In genomic region chr2:46569061-46569560, GRCh38 we compare ENCODE assay signal across 8 cellular contexts. TPM values are rescaled to one million over a fixed set of nuclear protein-coding genes. Genes with fewer than 3 reads are reported as not detected.
DNase-seq lines count a peak whose midpoint lies in the region; ATAC-seq and TF ChIP-seq lines count a peak whose summit lies in the region.

No MANE protein-coding gene starts in this region.

- H2AFZ ChIP-seq in Loucy (ENCODE audit: low read length) (no peak overlapping the region), fibroblast of lung (ENCODE audit: low read length) (no peak overlapping the region)

- H4K20me1 ChIP-seq in DOHH2 (ENCODE audit: control insufficient read depth, insufficient read depth, low read depth, low read length) (no peaks in the 10 kb centered on the region), Loucy (ENCODE audit: insufficient read depth, low read length, poor library complexity, severe bottlenecking) (no peaks in the 10 kb centered on the region), fibroblast of lung (ENCODE audit: control insufficient read depth, extremely low read depth, insufficient read depth, low read length) (peaks cover 2% of the 10 kb centered on the region)

- H3K9me3 Mint-ChIP-seq in stimulated activated memory B cell treated with anti-CD40 and anti-IgM and Interleukin-4, amounts not matched to agents 10 μg/mL and 1 μg/mL and 100 μg/mL, for 72 hours: no peaks in the 10 kb centered on the region

- peak overlapping the region; percentile 74 for H3K4me3 Mint-ChIP-seq in stimulated activated memory B cell treated with anti-CD40 and anti-IgM and Interleukin-4, amounts not matched to agents 10 μg/mL and 1 μg/mL and 100 μg/mL, for 72 hours

- H3K36me3 Mint-ChIP-seq in stimulated activated memory B cell treated with anti-CD40 and anti-IgM and Interleukin-4, amounts not matched to agents 10 μg/mL and 1 μg/mL and 100 μg/mL, for 72 hours: peaks cover 42% of the 10 kb centered on the region

- peaks cover 100% of the 10 kb centered on the region for H3K4me1 ChIP-seq in DOHH2 (ENCODE audit: control insufficient read depth, low read length)
- peaks cover 31% of the 10 kb centered on the region for H3K4me1 ChIP-seq in Loucy (ENCODE audit: insufficient read depth, low read length, poor library complexity, severe bottlenecking)
- peaks cover 4% of the 10 kb centered on the region for H3K4me1 ChIP-seq in fibroblast of lung (ENCODE audit: control insufficient read depth, extremely low read depth, insufficient read depth, low read length)

- H3K9me2 ChIP-seq in DOHH2 (replicated peaks; ENCODE audit: control insufficient read depth, low read length) (no peaks in the 10 kb centered on the region), Loucy (replicated peaks; ENCODE audit: low read depth, low read length) (no peaks in the 10 kb centered on the region)

- ATAC-seq in GM21515 (IDR thresholded peaks at IDR 0.05; ENCODE audit: unreplicated experiment): peak; percentile 67
- ATAC-seq in stimulated activated memory B cell treated with anti-CD40 and anti-IgM and Interleukin-4, amounts not matched to agents 10 μg/mL and 1 μg/mL and 100 μg/mL, for 72 hours: peak; percentile 93

- H3F3A ChIP-seq in DOHH2 (ENCODE audit: control insufficient read depth, insufficient read depth) (peaks cover 61% of the 10 kb centered on the region), Loucy (ENCODE audit: low read depth) (no peaks in the 10 kb centered on the region)

- DNase-seq in fibroblast of lung (ENCODE audit: low read depth in 2 of 2): peak; percentile 57 to 80
- DNase-seq in GM19238 (ENCODE audit: insufficient read length, low spot score): no peak
- DNase-seq in NCI-H524 treated with DMSO at 0.1 percent for 48 hours (lab: John Stamatoyannopoulos, UW): no peak
- no peak for DNase-seq in NCI-H2081 treated with DMSO at 0.1 percent for 48 hours (lab: John Stamatoyannopoulos, UW)

- H3K27me3 ChIP-seq in DOHH2 (ENCODE audit: control insufficient read depth, low read length) (no peaks in the 10 kb centered on the region), Loucy (ENCODE audit: insufficient read depth, low read length, poor library complexity, severe bottlenecking) (no peaks in the 10 kb centered on the region), fibroblast of lung (ENCODE audit: control insufficient read depth, insufficient read depth, low read length) (no peaks in the 10 kb centered on the region)

- peaks cover 92% of the 10 kb centered on the region for H3K4me1 Mint-ChIP-seq in stimulated activated memory B cell treated with anti-CD40 and anti-IgM and Interleukin-4, amounts not matched to agents 10 μg/mL and 1 μg/mL and 100 μg/mL, for 72 hours

- peak overlapping the region; percentile 73 for H3K4me3 ChIP-seq in DOHH2 (ENCODE audit: low read length)
- H3K4me3 ChIP-seq in Loucy (ENCODE audit: low read length, poor library complexity, severe bottlenecking): no peak overlapping the region
- no peak overlapping the region for H3K4me3 ChIP-seq in fibroblast of lung (replicated peaks in 1 of 4; ENCODE audit: control extremely low read depth in 1 of 4, insufficient read depth in 1 of 4, low read depth in 3 of 4, low read length in 4 of 4)

- H3K27ac ChIP-seq in DOHH2 (ENCODE audit: low read depth, low read length) (peak overlapping the region; percentile 96), fibroblast of lung (ENCODE audit: insufficient read depth, low read length) (no peak overlapping the region)

- no peaks in the 10 kb centered on the region for H3K9me3 ChIP-seq in DOHH2 (ENCODE audit: control insufficient read depth, insufficient read depth, low read length)
- H3K9me3 ChIP-seq in Loucy (ENCODE audit: insufficient read depth, low read depth, low read length): no peaks in the 10 kb centered on the region
- H3K9me3 ChIP-seq in fibroblast of lung (ENCODE audit: control insufficient read depth, insufficient read depth, low read depth, low read length): no peaks in the 10 kb centered on the region

- H3K36me3 ChIP-seq in DOHH2 (ENCODE audit: control insufficient read depth, low read length) (peaks cover 63% of the 10 kb centered on the region), Loucy (ENCODE audit: insufficient read depth, low read length) (no peaks in the 10 kb centered on the region), fibroblast of lung (ENCODE audit: control insufficient read depth, insufficient read depth, low read length) (peaks cover 2% of the 10 kb centered on the region)

- peak overlapping the region; percentile 8 for H3K9ac ChIP-seq in Loucy (ENCODE audit: low read depth, low read length, poor library complexity, severe bottlenecking)
- no peak overlapping the region for H3K9ac ChIP-seq in fibroblast of lung (ENCODE audit: insufficient read depth, low read length)

- peak overlapping the region; percentile 98 for H3K27ac Mint-ChIP-seq in stimulated activated memory B cell treated with anti-CD40 and anti-IgM and Interleukin-4, amounts not matched to agents 10 μg/mL and 1 μg/mL and 100 μg/mL, for 72 hours

- peaks cover 73% of the 10 kb centered on the region for H3K79me2 ChIP-seq in DOHH2 (ENCODE audit: control insufficient read depth, low read length)
- no peaks in the 10 kb centered on the region for H3K79me2 ChIP-seq in Loucy (ENCODE audit: insufficient read depth, low read length)
- H3K79me2 ChIP-seq in fibroblast of lung (ENCODE audit: control insufficient read depth, insufficient read depth, low read length): peaks cover 4% of the 10 kb centered on the region

- no peak for TF ChIP-seq CTCF in DOHH2 (IDR thresholded peaks at IDR 0.05; ENCODE audit: low read depth, low read length, poor library complexity, severe bottlenecking)
- TF ChIP-seq CTCF in Loucy (conservative IDR thresholded peaks at IDR 0.05; ENCODE audit: low read length): no peak
- TF ChIP-seq CTCF in fibroblast of lung (conservative IDR thresholded peaks at IDR 0.05 in 1 of 2, IDR thresholded peaks at IDR 0.05 in 1 of 2; ENCODE audit: low read depth in 1 of 2, low read length in 2 of 2): no peak

- H3K4me2 ChIP-seq in DOHH2 (ENCODE audit: low read length) (peak overlapping the region; percentile 95), Loucy (ENCODE audit: low read depth, low read length, poor library complexity, severe bottlenecking) (no peak overlapping the region), fibroblast of lung (ENCODE audit: extremely low read depth, insufficient read depth, low read length) (no peak overlapping the region)

- H3K27me3 Mint-ChIP-seq in stimulated activated memory B cell treated with anti-CD40 and anti-IgM and Interleukin-4, amounts not matched to agents 10 μg/mL and 1 μg/mL and 100 μg/mL, for 72 hours: no peaks in the 10 kb centered on the region

RNA-seq across cellular contexts. Expression of gene ATP6V1E2, which starts 26.7 kb away (rescaled TPM):
- 3.3 and 5.6 TPM in 2 replicates for total RNA-seq in fibroblast of lung
- 2.7 and 4.7 TPM in 2 replicates for polyA plus RNA-seq in fibroblast of lung
- 2.0 and 3.8 TPM in 2 replicates for polyA plus RNA-seq in fibroblast of lung (2012)
- polyA minus RNA-seq in fibroblast of lung (ENCODE audit: low replicate concordance): 0.86 and 3.2 TPM in 2 replicates

RNA-seq across cellular contexts. Expression of gene RHOQ, which starts 26.8 kb away (rescaled TPM):
- 94.8 and 137 TPM in 2 replicates for total RNA-seq in fibroblast of lung
- 108 and 210 TPM in 2 replicates for polyA plus RNA-seq in fibroblast of lung
- polyA plus RNA-seq in fibroblast of lung (2012): 82.1 and 167 TPM in 2 replicates
- polyA minus RNA-seq in fibroblast of lung (ENCODE audit: low replicate concordance): 19.3 and 56.5 TPM in 2 replicates

RNA-seq across cellular contexts. Expression of gene PIGF, which starts 47.7 kb away (rescaled TPM):
- 19.8 and 28.7 TPM in 2 replicates for total RNA-seq in fibroblast of lung
- polyA plus RNA-seq in fibroblast of lung: 26.2 and 33.4 TPM in 2 replicates
- 23.0 and 25.7 TPM in 2 replicates for polyA plus RNA-seq in fibroblast of lung (2012)
- polyA minus RNA-seq in fibroblast of lung (ENCODE audit: low replicate concordance): 0.82 and 11.8 TPM in 2 replicates

RNA-seq across cellular contexts. Expression of gene CRIPT, which starts 47.9 kb away (rescaled TPM):
- total RNA-seq in fibroblast of lung: 19.2 and 22.3 TPM in 2 replicates
- polyA plus RNA-seq in fibroblast of lung: 14.0 and 22.1 TPM in 2 replicates
- 11.3 and 17.3 TPM in 2 replicates for polyA plus RNA-seq in fibroblast of lung (2012)
- polyA minus RNA-seq in fibroblast of lung (ENCODE audit: low replicate concordance): 0.59 and 2.2 TPM in 2 replicates

Comparison
In these comparisons a context has a peak if more than half of its experiments do, and no peak if none do; other contexts are left out.
1. DNase-seq: peak in fibroblast of lung (2 of 2); none in GM19238 (single experiment), NCI-H524 treated with DMSO at 0.1 percent for 48 hours (single experiment) and NCI-H2081 treated with DMSO at 0.1 percent for 48 hours (single experiment).